2 cellular contexts compared by ENCODE assay signal in genomic region chr3:126459111-126459762, GRCh38.
A peak's percentile ranks its signal among the peaks of the same experiment; 100 is the strongest.
TF ChIP-seq lines count a peak whose summit lies in the region.

No MANE protein-coding gene starts in this region.

TF ChIP-seq in liver, 16 proteins besides CTCF, POLR2A, EP300 and RAD21:
- TF ChIP-seq SP1 (IDR thresholded peaks at IDR 0.05) (peak; percentile 85), HNF4A (conservative IDR thresholded peaks at IDR 0.05) (peak; percentile 78 to 90), YY1 (IDR thresholded peaks at IDR 0.05) (peak; percentile 90), RXRA (IDR thresholded peaks at IDR 0.05) (peak; percentile 86 to 95), GABPA (IDR thresholded peaks at IDR 0.05 in 1 of 2, conservative IDR thresholded peaks at IDR 0.05 in 1 of 2) (no peak), TAF1 (conservative IDR thresholded peaks at IDR 0.05) (no peak), MAX (IDR thresholded peaks at IDR 0.05) (peak; percentile 79), FOXA2 (IDR thresholded peaks at IDR 0.05) (peak; percentile 96), ZBTB33 (IDR thresholded peaks at IDR 0.05) (peak; percentile 60), JUND (IDR thresholded peaks at IDR 0.05) (peak; percentile 49 to 79), EGR1 (IDR thresholded peaks at IDR 0.05; ENCODE audit: low read depth in 2 of 2) (no peak), ATF3 (IDR thresholded peaks at IDR 0.05) (peak; percentile 9), REST (IDR thresholded peaks at IDR 0.05) (peak; percentile 74), HNF4G (IDR thresholded peaks at IDR 0.05) (no peak), NR2F2 (IDR thresholded peaks at IDR 0.05) (no peak), FOXA1 (IDR thresholded peaks at IDR 0.05) (peak; percentile 93)

TF ChIP-seq in HepG2, 621 proteins besides CTCF, POLR2A, EP300 and RAD21:
- TF ChIP-seq ZNF816 (CRISPR knock-in tag; IDR thresholded peaks at IDR 0.05; ENCODE audit: borderline replicate concordance) (no peak), RBM39 (IDR thresholded peaks at IDR 0.05; ENCODE audit: low read depth, low read length, poor library complexity, severe bottlenecking) (no peak), SMYD3 (CRISPR knock-in tag; IDR thresholded peaks at IDR 0.05) (no peak), ZNF274 (CRISPR knock-in tag; IDR thresholded peaks at IDR 0.05) (no peak), CENPX (CRISPR knock-in tag; IDR thresholded peaks at IDR 0.05) (no peak), KIAA2018 (CRISPR knock-in tag; IDR thresholded peaks at IDR 0.05; ENCODE audit: borderline replicate concordance) (no peak), HOXA9 (CRISPR knock-in tag; IDR thresholded peaks at IDR 0.05; ENCODE audit: borderline replicate concordance) (no peak), SOX5 (CRISPR knock-in tag; IDR thresholded peaks at IDR 0.05; ENCODE audit: borderline replicate concordance) (no peak)
